In the genomic region with DNA sequence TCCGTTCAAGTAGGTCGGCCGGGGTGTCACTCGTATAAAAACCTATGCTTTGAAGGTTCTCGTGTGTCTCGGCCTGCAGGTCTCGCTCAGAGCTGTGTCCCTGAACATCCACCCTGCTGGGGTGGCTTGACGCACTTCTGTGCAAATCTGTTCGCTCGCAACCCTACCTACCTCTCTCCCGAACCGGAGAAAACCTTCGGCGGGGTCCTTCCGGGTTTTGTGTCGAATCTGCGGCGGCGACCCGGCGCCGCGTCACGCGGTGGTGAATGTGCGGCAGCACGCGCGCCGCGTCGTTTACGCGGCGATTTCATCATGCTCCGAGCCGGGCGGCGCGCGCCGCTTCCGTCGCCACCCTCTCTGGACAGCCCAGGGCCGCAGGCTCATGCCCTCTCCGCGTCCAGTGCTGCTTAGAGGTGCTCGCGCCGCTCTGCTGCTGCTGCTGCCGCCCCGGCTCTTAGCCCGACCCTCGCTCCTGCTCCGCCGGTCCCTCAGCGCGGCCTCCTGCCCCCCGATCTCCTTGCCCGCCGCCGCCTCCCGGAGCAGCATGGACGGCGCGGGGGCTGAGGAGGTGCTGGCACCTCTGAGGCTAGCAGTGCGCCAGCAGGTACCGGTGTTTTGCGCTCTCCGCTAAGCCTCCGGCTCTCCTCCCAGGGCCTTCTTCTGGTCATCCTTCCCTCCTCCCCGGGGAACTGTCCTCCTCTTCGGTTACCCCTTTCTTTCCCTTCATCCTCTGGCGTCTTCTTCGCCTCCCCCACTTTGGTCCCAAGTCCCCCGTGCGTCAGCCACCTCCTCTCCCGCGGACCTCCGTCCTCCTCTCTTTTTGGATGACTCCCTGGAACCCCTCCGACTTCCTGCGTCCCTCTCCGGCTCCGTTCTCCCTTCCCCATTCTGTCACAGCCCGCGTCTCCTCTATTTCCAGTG, we compare ENCODE assay signal across 8 cellular contexts. TPM values are rescaled to one million over a fixed set of nuclear protein-coding genes. Genes with fewer than 3 reads are reported as not detected.
DNase-seq lines count a peak whose midpoint lies in the region; ATAC-seq and TF ChIP-seq lines count a peak whose summit lies in the region.

GARS1 (plus strand) TSS at position 339 of the 921 bp plus-strand sequence; CDS start at position 383, 44 bp downstream.

- H3K36me3 ChIP-seq in WERI-Rb-1 = peaks cover 32% of the 10 kb centered on the region
- H3K36me3 ChIP-seq in breast epithelium = no peaks in the 10 kb centered on the region
- peaks cover 29% of the 10 kb centered on the region for H3K36me3 ChIP-seq in iPS-20b (ENCODE audit: insufficient read depth, low read depth, low read length)

- DNase-seq in AG04449 (ENCODE audit: low read depth, low spot score) (peak; percentile 33), NCI-H2227 (lab: John Stamatoyannopoulos, UW; ENCODE audit: unreplicated experiment) (peak; percentile 93), WERI-Rb-1 (peak; percentile 89), breast epithelium (ENCODE audit: low spot score in 2 of 2) (peak; percentile 80 to 87)

- CTCF ChIA-PET in AG04449 (lab: Yijun Ruan, JAX) = no interaction called here

- H3K27ac ChIP-seq in WERI-Rb-1 (peak within 1 kb of the TSS; percentile 98), breast epithelium (peak within 1 kb of the TSS; percentile 98), iPS-20b (ENCODE audit: low read length) (peak within 1 kb of the TSS; percentile 83), skin epidermis (peak within 1 kb of the TSS; percentile 7 to 98 (median 95))

- TF ChIP-seq CTCF in AG04449 (IDR thresholded peaks at IDR 0.05; ENCODE audit: insufficient read depth, low read length, missing control alignments) (no peak), WERI-Rb-1 (IDR thresholded peaks at IDR 0.05; ENCODE audit: low read depth, low read length) (no peak), breast epithelium (IDR thresholded peaks at IDR 0.05) (peak in 1 of 3 donors; percentile 8)

- H3K9ac ChIP-seq in iPS-20b (ENCODE audit: low read depth, low read length) = peak within 1 kb of the TSS; percentile 98

- no peaks in the 10 kb centered on the region for H3K9me3 ChIP-seq in WERI-Rb-1 (ENCODE audit: severe bottlenecking)
- no peaks in the 10 kb centered on the region for H3K9me3 ChIP-seq in breast epithelium
- no peaks in the 10 kb centered on the region for H3K9me3 ChIP-seq in iPS-20b (ENCODE audit: insufficient read depth, low read depth, low read length)

- peak; percentile 52 for TF ChIP-seq POLR2A in breast epithelium (IDR thresholded peaks at IDR 0.05)

- ATAC-seq in GM18873 (IDR thresholded peaks at IDR 0.05; ENCODE audit: low FRiP score, unreplicated experiment) (peak; percentile 69), HG03135 (IDR thresholded peaks at IDR 0.05; ENCODE audit: unreplicated experiment) (peak; percentile 84)

- H3K4me3 ChIP-seq in AG04449 (ENCODE audit: low read depth, low read length) (peak within 1 kb of the TSS; percentile 96), WERI-Rb-1 (ENCODE audit: low read depth, low read length) (peak within 1 kb of the TSS; percentile 86), breast epithelium (peak within 1 kb of the TSS; percentile 85 to 99 (median 95)), iPS-20b (ENCODE audit: low read length) (peak within 1 kb of the TSS; percentile 96), skin epidermis (peak within 1 kb of the TSS; percentile 59 to 98 (median 90))

- no peaks in the 10 kb centered on the region for H3K4me1 ChIP-seq in breast epithelium
- 0 out of 2 replicates have a peak, but pooled peaks cover 2% of the 10 kb centered on the region for H3K4me1 ChIP-seq in iPS-20b (ENCODE audit: insufficient read depth, low read length)

- POLR2A ChIA-PET in AG04449 (lab: Yijun Ruan, JAX) = interaction anchor here (0.6 to 1.2 kb wide), 2 partner anchors 83 to 117 kb away, joined by 4 to 5 read pairs; partner anchors contain the start of gene NOD1

- H3K27me3 ChIP-seq in WERI-Rb-1 (ENCODE audit: insufficient read depth, low read depth, severe bottlenecking) = no peaks in the 10 kb centered on the region
- no peaks in the 10 kb centered on the region for H3K27me3 ChIP-seq in breast epithelium
- no peaks in the 10 kb centered on the region for H3K27me3 ChIP-seq in iPS-20b (ENCODE audit: insufficient read depth, low read length)

- intact Hi-C loops in breast epithelium (cut with DNase I; ENCODE audit: low total_unique reads) = no loop called here

RNA-seq across cellular contexts. Expression of gene GARS1, which starts in this region (rescaled TPM):
- total RNA-seq in breast epithelium = 10 to 100 TPM; 50.9 to 66.9 (median 56.8) TPM

Comparison
In these comparisons a context has a peak if more than half of its experiments do, and no peak if none do; other contexts are left out.
1. Peak in every context shown above with its lines: DNase-seq, ATAC-seq, H3K4me3 ChIP-seq and H3K27ac ChIP-seq.
2. DNase-seq: peak in every context shown above with its lines; median percentile 93 in NCI-H2227; 89 in WERI-Rb-1; 84 in breast epithelium; 33 in AG04449.